Comparison of ENCODE assay signal across 11 cellular contexts in genomic region chr9:114389612-114390368, GRCh38. TPM values are rescaled to one million over a fixed set of nuclear protein-coding genes. Genes with fewer than 3 reads are reported as not detected.
DNase-seq lines count a peak whose midpoint lies in the region; ATAC-seq and TF ChIP-seq lines count a peak whose summit lies in the region.
"Had no signal": no experiment of that assay in that cellular context is flagged by ENCODE, and none has a peak within 500 bp of the region (broad histone marks: within the 10 kb centered on the region; RNA-seq: fewer than 3 reads in every experiment).

No MANE protein-coding gene starts in this region.

- peak overlapping the region; percentile 93 for H3K9ac ChIP-seq in BLaER1

- H3K4me3 ChIP-seq in BLaER1 (peak overlapping the region; percentile 79), GM12875 (ENCODE audit: low read depth, low read length) (peak overlapping the region; percentile 31)

- H4K20me1 ChIP-seq in BLaER1, result peaks cover 24% of the 10 kb centered on the region; the same call in 1 of the 2 replicates

- H3K27ac ChIP-seq in BLaER1, result peak overlapping the region; percentile 93

- H3K9me3 Mint-ChIP-seq in activated CD4-positive, alpha-beta memory T cell treated with anti-CD3 and anti-CD28 coated beads, Interleukin-2, amount 10 ng/mL, durations not matched to agents 7 days and 5 days, result no peaks in the 10 kb centered on the region
- H3K9me3 Mint-ChIP-seq in memory B cell, result no peaks in the 10 kb centered on the region

- no peaks in the 10 kb centered on the region for H3K9me3 ChIP-seq in BLaER1

- peaks cover 76% of the 10 kb centered on the region for H3K4me1 ChIP-seq in BLaER1

- no peak for DNase-seq in activated CD4-positive, alpha-beta memory T cell treated with anti-CD3 and anti-CD28 coated beads, Interleukin-2, amount 10 ng/mL, durations not matched to agents 7 days and 5 days
- DNase-seq in memory B cell (ENCODE audit: low spot score in 2 of 2), result no peak
- no peak for DNase-seq in DMS79 (lab: John Stamatoyannopoulos, UW)
- DNase-seq in midbrain (lab: John Stamatoyannopoulos, UW), result no peak
- DNase-seq: erythroblast, kidney, NCI-H226 had no signal

- H3K4me3 Mint-ChIP-seq in activated CD4-positive, alpha-beta memory T cell treated with anti-CD3 and anti-CD28 coated beads, Interleukin-2, amount 10 ng/mL, durations not matched to agents 7 days and 5 days, result peak overlapping the region; percentile 100
- H3K4me3 Mint-ChIP-seq in memory B cell, result peak overlapping the region; percentile 72

- H3K36me3 Mint-ChIP-seq in activated CD4-positive, alpha-beta memory T cell treated with anti-CD3 and anti-CD28 coated beads, Interleukin-2, amount 10 ng/mL, durations not matched to agents 7 days and 5 days (ENCODE audit: low read depth), result peaks cover 73% of the 10 kb centered on the region
- peaks cover 21% of the 10 kb centered on the region for H3K36me3 Mint-ChIP-seq in memory B cell

- H3K27me3 Mint-ChIP-seq in activated CD4-positive, alpha-beta memory T cell treated with anti-CD3 and anti-CD28 coated beads, Interleukin-2, amount 10 ng/mL, durations not matched to agents 7 days and 5 days, result no peaks in the 10 kb centered on the region
- no peaks in the 10 kb centered on the region for H3K27me3 Mint-ChIP-seq in memory B cell

- H3K4me2 ChIP-seq in BLaER1, result peak overlapping the region; percentile 90

- peaks cover 58% of the 10 kb centered on the region for H3K4me1 Mint-ChIP-seq in activated CD4-positive, alpha-beta memory T cell treated with anti-CD3 and anti-CD28 coated beads, Interleukin-2, amount 10 ng/mL, durations not matched to agents 7 days and 5 days
- peaks cover 59% of the 10 kb centered on the region for H3K4me1 Mint-ChIP-seq in memory B cell

- no peaks in the 10 kb centered on the region for H3K27me3 ChIP-seq in BLaER1

- ATAC-seq in memory B cell (ENCODE audit: low read depth) (peak; percentile 6), HG03135 (IDR thresholded peaks at IDR 0.05; ENCODE audit: unreplicated experiment) (no peak), HG03095 (IDR thresholded peaks at IDR 0.05; ENCODE audit: unreplicated experiment) (no peak)

- 0 out of 2 replicates have a peak, but pooled peaks have one; percentile 29 for TF ChIP-seq CTCF in GM12875 (IDR thresholded peaks at IDR 0.05; ENCODE audit: borderline replicate concordance, insufficient read depth, low read depth, low read length)

- POLR2A ChIA-PET in activated CD4-positive, alpha-beta memory T cell treated with anti-CD3 and anti-CD28 coated beads, Interleukin-2, amount 10 ng/mL, durations not matched to agents 7 days and 5 days (lab: Charles Lee), result interaction anchor here (1.5 to 13.4 kb wide), 4 partner anchors 10 to 115 kb away, joined by 3 to 633 read pairs (median 62); no protein-coding TSS in a partner anchor

- CTCF ChIA-PET in activated CD4-positive, alpha-beta memory T cell treated with anti-CD3 and anti-CD28 coated beads, Interleukin-2, amount 10 ng/mL, durations not matched to agents 7 days and 5 days (lab: Charles Lee), result interaction anchor here (0.7 to 8.6 kb wide), 7 partner anchors 16 to 203 kb away, joined by 3 to 87 read pairs (median 4); no protein-coding TSS in a partner anchor

- H3K27ac Mint-ChIP-seq in activated CD4-positive, alpha-beta memory T cell treated with anti-CD3 and anti-CD28 coated beads, Interleukin-2, amount 10 ng/mL, durations not matched to agents 7 days and 5 days, result peak overlapping the region; percentile 98
- peak overlapping the region; percentile 92 for H3K27ac Mint-ChIP-seq in memory B cell

- H3K36me3 ChIP-seq in BLaER1, result peaks cover 15% of the 10 kb centered on the region; the same call in 1 of the 2 replicates

RNA-seq across cellular contexts. Expression of gene AKNA, which starts 2.0 kb away (rescaled TPM):
- total RNA-seq in activated CD4-positive, alpha-beta memory T cell treated with anti-CD3 and anti-CD28 coated beads, Interleukin-2, amount 10 ng/mL, durations not matched to agents 7 days and 5 days, result 100 to 1,000 TPM; 350 to 355 TPM
